In the genomic region with DNA sequence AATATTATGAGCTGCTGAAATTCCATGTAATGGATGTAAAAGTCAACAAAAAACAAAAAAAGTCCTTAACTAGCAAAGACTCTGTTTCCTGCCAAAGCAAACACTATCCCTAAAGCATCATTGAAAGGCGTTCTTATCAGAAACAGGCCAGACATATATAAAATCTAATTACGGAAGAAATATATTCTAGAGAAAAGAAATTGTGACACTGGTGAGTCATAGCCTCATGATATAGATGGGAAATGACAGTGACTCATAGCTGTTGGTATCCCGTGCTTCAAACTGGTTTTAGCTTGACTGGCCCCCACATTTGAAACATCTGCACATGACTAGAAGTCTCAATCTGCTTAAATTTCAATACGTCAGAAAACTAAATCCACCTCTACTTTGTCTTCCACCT, we compare ENCODE assay signal across 13 cellular contexts.
DNase-seq lines count a peak whose midpoint lies in the region; TF ChIP-seq lines count a peak whose summit lies in the region.
"Had no signal": no experiment of that assay in that cellular context is flagged by ENCODE, and none has a peak within 500 bp of the region (broad histone marks: within the 10 kb centered on the region; RNA-seq: fewer than 3 reads in every experiment).

No MANE protein-coding gene starts in this region.

- H4K20me1 ChIP-seq in smooth muscle cell (ENCODE audit: low read depth), result no peaks in the 10 kb centered on the region

- H3K9me3 ChIP-seq in smooth muscle cell (replicated peaks; ENCODE audit: low read depth), result no peaks in the 10 kb centered on the region

- H2AFZ ChIP-seq in smooth muscle cell (ENCODE audit: low read depth), result peak overlapping the region; percentile 50
- H2AFZ ChIP-seq: GM23338, parathyroid adenoma had no signal

- H3K9ac ChIP-seq in smooth muscle cell (ENCODE audit: low read depth), result peak overlapping the region; percentile 66
- H3K9ac ChIP-seq: parathyroid adenoma had no signal

- peak overlapping the region; percentile 41 for H3K4me2 ChIP-seq in smooth muscle cell
- H3K4me2 ChIP-seq: GM23338 had no signal

- 13% methylated on average over 4 of the region's 4 CpGs for WGBS in smooth muscle cell (ENCODE audit: low lambda C conversion rate)

- DNase-seq in HT1080 (ENCODE audit: low read depth), result peak; percentile 92
- peak; percentile 93 for DNase-seq in SIG-M5 treated with dmso at 0.1 percent for 504 hours (lab: John Stamatoyannopoulos, UW; ENCODE audit: unreplicated experiment)
- peak; percentile 36 for DNase-seq in fibroblast of gingiva (ENCODE audit: low read depth)
- no peak for DNase-seq in smooth muscle cell (lab: John Stamatoyannopoulos, UW; ENCODE audit: unreplicated experiment)
- no peak for DNase-seq in germinal center (ENCODE audit: low spot score)
- DNase-seq in DMS 273 treated with DMSO at 0.1 percent for 48 hours (lab: John Stamatoyannopoulos, UW), result no peak
- no peak for DNase-seq in amygdala (lab: John Stamatoyannopoulos, UW)
- DNase-seq: activated naive CD4-positive, alpha-beta T cell treated with anti-CD3 and anti-CD28 coated beads, Interleukin-2, amount 50 U/mL, for 16 hours; left cardiac atrium; NCI-H1436; RPMI8226 had no signal

- peak overlapping the region; percentile 79 for H3K27ac ChIP-seq in smooth muscle cell (ENCODE audit: low read depth)
- H3K27ac ChIP-seq: parathyroid adenoma had no signal

- H3K27me3 ChIP-seq in smooth muscle cell (ENCODE audit: low read depth), result no peaks in the 10 kb centered on the region

- TF ChIP-seq CTCF in smooth muscle cell (IDR thresholded peaks at IDR 0.05; ENCODE audit: borderline replicate concordance, insufficient read depth, poor library complexity, severe bottlenecking), result no peak

- no peaks in the 10 kb centered on the region for H3K4me1 ChIP-seq in smooth muscle cell (ENCODE audit: low read depth)
- H3K4me1 ChIP-seq: parathyroid adenoma had no signal

- H3K4me3 ChIP-seq in smooth muscle cell, result no peak overlapping the region
- H3K4me3 ChIP-seq: GM23338 had no signal

- no peaks in the 10 kb centered on the region for H3K36me3 ChIP-seq in smooth muscle cell (ENCODE audit: low read depth)

- peaks cover 3% of the 10 kb centered on the region for H3F3A ChIP-seq in smooth muscle cell (ENCODE audit: low read depth)

- no peaks in the 10 kb centered on the region for H3K79me2 ChIP-seq in smooth muscle cell (ENCODE audit: low read depth)
- H3K79me2 ChIP-seq: parathyroid adenoma had no signal

Comparison
In these comparisons a context has a peak if more than half of its experiments do, and no peak if none do; other contexts are left out.
1. DNase-seq: peak in HT1080 (single experiment), SIG-M5 treated with dmso at 0.1 percent for 504 hours (single experiment) and fibroblast of gingiva (single experiment); none in smooth muscle cell (single experiment), germinal center (single experiment), DMS 273 treated with DMSO at 0.1 percent for 48 hours (single experiment) and amygdala (0 of 56).